Comparison of ENCODE assay signal across 21 cellular contexts in the genomic region with DNA sequence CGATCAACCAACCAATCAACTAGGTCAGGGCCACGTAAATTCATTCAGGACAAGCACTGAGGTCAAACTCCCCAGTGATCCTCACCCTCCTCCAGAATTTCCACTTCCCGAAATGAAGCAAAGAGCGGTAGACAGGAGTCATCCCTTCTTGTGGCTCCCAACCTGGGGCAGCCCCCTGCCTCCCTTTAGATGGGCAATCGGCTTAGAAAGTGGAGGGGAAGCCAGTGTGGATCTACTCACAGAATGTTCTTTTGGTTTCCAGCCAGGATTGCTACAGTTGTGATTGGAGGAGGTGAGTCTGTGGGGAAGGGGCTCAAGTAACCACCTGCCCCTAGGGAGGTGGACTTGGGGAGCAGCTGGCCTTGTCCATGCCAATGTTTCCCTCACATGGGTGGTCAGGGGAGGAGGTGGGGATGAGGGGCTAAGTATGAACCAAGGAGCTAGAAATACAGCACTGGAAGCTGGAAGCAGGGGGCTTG. TPM values are rescaled to one million over a fixed set of nuclear protein-coding genes. Genes with fewer than 3 reads are reported as not detected.
DNase-seq lines count a peak whose midpoint lies in the region; ATAC-seq, FAIRE-seq and TF ChIP-seq lines count a peak whose summit lies in the region.
"Had no signal": no experiment of that assay in that cellular context is flagged by ENCODE, and none has a peak within 500 bp of the region (broad histone marks: within the 10 kb centered on the region; RNA-seq: fewer than 3 reads in every experiment).

No MANE protein-coding gene starts in this region.

- WGBS in heart left ventricle, 4 donors: 49 to 72% (median 59%) methylated on average over 5 of the region's 5 CpGs

- peaks cover 0 to 51% (median 36%) of the 10 kb centered on the region in 12 donors for H3K4me1 ChIP-seq in heart left ventricle
- peaks cover 0 to 42% of the 10 kb centered on the region in 2 donors for H3K4me1 ChIP-seq in right atrium auricular region
- H3K4me1 ChIP-seq in upper lobe of right lung: peaks cover 11% of the 10 kb centered on the region
- peaks cover 25% of the 10 kb centered on the region for H3K4me1 ChIP-seq in mucosa of descending colon (ENCODE audit: low read depth)
- H3K4me1 ChIP-seq: pancreas had no signal

- ATAC-seq in heart left ventricle: peak in 1 of 4 donors; percentile 9
- ATAC-seq in Right ventricle myocardium inferior: no peak
- ATAC-seq in sciatic nerve: peak; percentile 35
- ATAC-seq in upper lobe of right lung: no peak
- ATAC-seq in mucosa of descending colon: no peak
- ATAC-seq: stimulated activated effector memory CD8-positive, alpha-beta T cell treated with anti-CD3 and anti-CD28 coated beads, Interleukin-12 subunit alpha, Interleukin-12 subunit beta, amount 100 ng/mL, for 72 hours had no signal

- H3K9me3 ChIP-seq in heart left ventricle: peaks cover 0 to 9% (median 3%) of the 10 kb centered on the region in 12 donors
- peaks cover 0 to 6% of the 10 kb centered on the region in 2 donors for H3K9me3 ChIP-seq in right atrium auricular region
- no peaks in the 10 kb centered on the region for H3K9me3 ChIP-seq in upper lobe of right lung
- peaks cover 5% of the 10 kb centered on the region for H3K9me3 ChIP-seq in mucosa of descending colon
- H3K9me3 ChIP-seq: pancreas, SK-N-SH had no signal

- intact Hi-C loops in heart left ventricle (cut with DNase I): loop anchor here in 1 of 10 donors (5.0 kb wide), 1 partner anchor 1418 kb away; no protein-coding TSS in a partner anchor
- intact Hi-C loops in Right ventricle myocardium inferior (cut with DNase I): no loop called here
- intact Hi-C loops in sciatic nerve (cut with DNase I): no loop called here
- intact Hi-C loops in upper lobe of right lung (cut with DNase I): no loop called here
- intact Hi-C loops in mucosa of descending colon (cut with DNase I, micrococcal nuclease): no loop called here

- H3K36me3 ChIP-seq in heart left ventricle: peaks cover 0 to 7% (median 0%) of the 10 kb centered on the region in 9 donors
- no peaks in the 10 kb centered on the region for H3K36me3 ChIP-seq in right atrium auricular region
- H3K36me3 ChIP-seq in upper lobe of right lung: no peaks in the 10 kb centered on the region
- H3K36me3 ChIP-seq in mucosa of descending colon (ENCODE audit: low read depth): no peaks in the 10 kb centered on the region
- H3K36me3 ChIP-seq: pancreas had no signal

- no peak for FAIRE-seq in H54 (lab: Jason Lieb, UNC)
- no peak for FAIRE-seq in GM19239 (lab: Jason Lieb, UNC)
- FAIRE-seq: keratinocyte, pancreas had no signal

- H3K27ac ChIP-seq in heart left ventricle (peak overlapping the region; percentile 2 to 96 (median 82)), right atrium auricular region (peak overlapping the region; percentile 83 to 92), upper lobe of right lung (peak overlapping the region; percentile 80)
- H3K27ac ChIP-seq: pancreas, PC-9 had no signal

- TF ChIP-seq CTCF in heart left ventricle (IDR thresholded peaks at IDR 0.05): no peak
- no peak for TF ChIP-seq CTCF in right atrium auricular region (IDR thresholded peaks at IDR 0.05)
- TF ChIP-seq CTCF in upper lobe of right lung (IDR thresholded peaks at IDR 0.05): no peak
- no peak for TF ChIP-seq CTCF in mucosa of descending colon (IDR thresholded peaks at IDR 0.05)

- TF ChIP-seq POLR2A in heart left ventricle (IDR thresholded peaks at IDR 0.05) (no peak), H54 (IDR thresholded peaks at IDR 0.05; ENCODE audit: low read depth, low read length) (no peak)

- no peak for DNase-seq in heart left ventricle
- DNase-seq in Right ventricle myocardium inferior (ENCODE audit: missing footprints): no peak
- no peak for DNase-seq in right atrium auricular region (ENCODE audit: low spot score)
- DNase-seq in sciatic nerve (ENCODE audit: low spot score): peak; percentile 55
- no peak for DNase-seq in upper lobe of right lung
- DNase-seq in mucosa of descending colon: no peak
- no peak for DNase-seq in H54 (ENCODE audit: insufficient read length, low spot score)
- no peak for DNase-seq in GM19239 (ENCODE audit: insufficient read length, low spot score)
- DNase-seq: activated CD4-positive, alpha-beta T cell treated with anti-CD3 and anti-CD28 coated beads for 4 hours; activated CD8-positive, alpha-beta memory T cell treated with anti-CD3 and anti-CD28 coated beads, Interleukin-2, amount 50 U/mL, for 48 hours; activated naive CD4-positive, alpha-beta T cell treated with Interleukin-2 at 50 U/mL for 16 hours; CD4-positive, alpha-beta memory T cell; DND-41; NCI-H1092; PC-9; stimulated activated CD4-positive, alpha-beta T cell treated with anti-CD3 and anti-CD28 coated beads, Interleukin-12 subunit alpha, Interleukin-12 subunit beta, amount 100 ng/mL, for 4 hours had no signal

- H3K27me3 ChIP-seq in heart left ventricle (no peaks in the 10 kb centered on the region), right atrium auricular region (no peaks in the 10 kb centered on the region), upper lobe of right lung (no peaks in the 10 kb centered on the region)
- H3K27me3 ChIP-seq: pancreas had no signal

- peak overlapping the region in 6 of 12 donors; percentile 6 to 81 (median 22) for H3K4me3 ChIP-seq in heart left ventricle
- no peak overlapping the region for H3K4me3 ChIP-seq in right atrium auricular region
- H3K4me3 ChIP-seq in upper lobe of right lung: peak overlapping the region; percentile 23
- H3K4me3 ChIP-seq in mucosa of descending colon: no peak overlapping the region
- H3K4me3 ChIP-seq: pancreas, PC-9 had no signal

RNA-seq across cellular contexts. Expression of a gene that starts 4.1 kb away (rescaled TPM):
- 100 to 1,000 TPM; 135 to 458 (median 177) TPM for total RNA-seq in heart left ventricle
- polyA plus RNA-seq in heart left ventricle: 100 to 1,000 TPM; 446 to 469 TPM
- 164 TPM for total RNA-seq in Right ventricle myocardium inferior
- 100 to 1,000 TPM; 140 to 229 TPM for total RNA-seq in right atrium auricular region
- total RNA-seq in sciatic nerve: 219 TPM
- 312 TPM for total RNA-seq in upper lobe of right lung
- total RNA-seq in mucosa of descending colon: 1,000 to 10,000 TPM in 1 of 3 donors, 100 to 1,000 TPM in 2; 427 to 1,655 (median 710) TPM

RNA-seq across cellular contexts. Expression of a gene that starts 14.8 kb away (rescaled TPM):
- total RNA-seq in heart left ventricle (100 to 1,000 TPM in 1 of 9 donors, 10 to 100 TPM in 8; 44.8 to 102 (median 61.4) TPM), Right ventricle myocardium inferior (52.4 TPM), right atrium auricular region (10 to 100 TPM; 42.9 to 85.1 TPM), sciatic nerve (85.4 TPM), upper lobe of right lung (32.4 TPM), mucosa of descending colon (10 to 100 TPM; 22.4 to 25.5 (median 24.3) TPM)
- 10 to 100 TPM; 68.9 to 71.3 TPM for polyA plus RNA-seq in heart left ventricle

RNA-seq across cellular contexts. Expression of a gene that starts 33.5 kb away (rescaled TPM):
- total RNA-seq in heart left ventricle: 10 to 100 TPM in 7 of 9 donors, 1 to 10 TPM in 2; 8.9 to 30.8 (median 16.0) TPM
- polyA plus RNA-seq in heart left ventricle: 10 to 100 TPM; 19.4 to 45.0 TPM
- total RNA-seq in Right ventricle myocardium inferior: 10.7 TPM
- total RNA-seq in right atrium auricular region: 10 to 100 TPM; 13.8 to 21.1 TPM
- 20.5 TPM for total RNA-seq in sciatic nerve
- 15.2 TPM for total RNA-seq in upper lobe of right lung
- total RNA-seq in mucosa of descending colon: 10 to 100 TPM; 19.9 to 29.9 (median 20.6) TPM

RNA-seq across cellular contexts. Expression of a gene that starts 33.6 kb away (rescaled TPM):
- 100 to 1,000 TPM; 161 to 268 (median 209) TPM for total RNA-seq in heart left ventricle
- 100 to 1,000 TPM; 113 to 123 TPM for polyA plus RNA-seq in heart left ventricle
- 187 TPM for total RNA-seq in Right ventricle myocardium inferior
- total RNA-seq in right atrium auricular region: 100 to 1,000 TPM; 166 to 178 TPM
- 181 TPM for total RNA-seq in sciatic nerve
- 191 TPM for total RNA-seq in upper lobe of right lung
- total RNA-seq in mucosa of descending colon: 100 to 1,000 TPM in 2 of 3 donors, 10 to 100 TPM in 1; 90.6 to 197 (median 107) TPM

RNA-seq across cellular contexts. Expression of a gene that starts 59.5 kb away (rescaled TPM):
- total RNA-seq in heart left ventricle (1 to 10 TPM in 1 of 9 donors, under 1 TPM in 3, not detected in 5; 0.06 to 1.0 (median 0.66) TPM), Right ventricle myocardium inferior (0.16 TPM), right atrium auricular region (under 1 TPM; 0.22 to 0.75 TPM), sciatic nerve (1.0 TPM), upper lobe of right lung (2.2 TPM), mucosa of descending colon (under 1 TPM in 1 of 3 donors, not detected in 2; 0.13 TPM)
- under 1 TPM in 1 of 2 donors, not detected in 1; 0.40 TPM for polyA plus RNA-seq in heart left ventricle
- total RNA-seq: dermis microvascular lymphatic vessel endothelial cell, PC-9 had no signal
